1 cellular context compared by ENCODE assay signal in the genomic region with DNA sequence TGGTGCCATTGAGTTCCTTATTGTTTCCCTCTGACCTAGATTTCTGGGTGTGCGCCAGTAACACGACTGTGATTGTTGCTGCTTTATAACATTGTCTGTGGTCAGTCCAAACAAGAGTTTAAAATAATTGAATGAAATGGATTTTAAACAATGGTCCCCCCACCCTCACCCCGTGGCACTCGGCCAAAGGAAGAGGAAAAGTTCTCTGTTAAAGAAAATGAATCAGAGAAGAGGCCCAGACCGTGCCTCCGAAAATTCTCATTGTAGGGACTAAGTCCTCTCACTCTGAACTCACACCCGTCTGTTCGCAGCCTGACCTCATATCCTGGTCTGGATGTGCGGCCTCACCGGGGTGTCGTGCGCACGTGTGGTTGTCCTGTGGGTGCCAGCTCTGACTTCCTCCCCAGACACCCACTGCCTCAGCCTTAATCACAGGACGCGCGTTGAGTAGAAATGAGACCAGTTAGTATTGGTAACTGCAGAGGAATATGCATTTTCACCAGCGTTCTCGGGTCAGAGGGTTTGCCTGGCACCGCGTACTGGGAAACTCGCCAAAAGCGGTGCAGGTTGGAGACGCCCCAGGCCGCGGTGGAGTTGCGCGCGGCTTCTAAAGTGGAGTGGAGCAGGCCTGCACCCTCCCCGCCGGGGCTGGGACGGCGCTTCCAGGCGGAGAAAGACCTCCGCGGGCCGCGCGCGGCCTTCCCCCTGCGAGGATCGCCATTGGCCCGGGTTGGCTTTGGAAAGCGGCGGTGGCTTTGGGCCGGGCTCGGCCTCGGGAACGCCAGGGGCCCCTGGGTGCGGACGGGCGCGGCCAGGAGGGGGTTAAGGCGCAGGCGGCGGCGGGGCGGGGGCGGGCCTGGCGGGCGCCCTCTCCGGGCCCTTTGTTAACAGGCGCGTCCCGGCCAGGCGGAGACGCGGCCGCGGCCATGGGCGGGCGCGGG.
TF ChIP-seq lines count a peak whose summit lies in the region.

TSS of gene ABL1 (plus strand) at position 884 of the 941 bp plus-strand sequence. CDS start 193 bp downstream, outside the sequence.

TF ChIP-seq in HepG2, 621 proteins besides CTCF, POLR2A, EP300 and RAD21 (continued from another document and continues in another):
- TF ChIP-seq, protein P1, sequence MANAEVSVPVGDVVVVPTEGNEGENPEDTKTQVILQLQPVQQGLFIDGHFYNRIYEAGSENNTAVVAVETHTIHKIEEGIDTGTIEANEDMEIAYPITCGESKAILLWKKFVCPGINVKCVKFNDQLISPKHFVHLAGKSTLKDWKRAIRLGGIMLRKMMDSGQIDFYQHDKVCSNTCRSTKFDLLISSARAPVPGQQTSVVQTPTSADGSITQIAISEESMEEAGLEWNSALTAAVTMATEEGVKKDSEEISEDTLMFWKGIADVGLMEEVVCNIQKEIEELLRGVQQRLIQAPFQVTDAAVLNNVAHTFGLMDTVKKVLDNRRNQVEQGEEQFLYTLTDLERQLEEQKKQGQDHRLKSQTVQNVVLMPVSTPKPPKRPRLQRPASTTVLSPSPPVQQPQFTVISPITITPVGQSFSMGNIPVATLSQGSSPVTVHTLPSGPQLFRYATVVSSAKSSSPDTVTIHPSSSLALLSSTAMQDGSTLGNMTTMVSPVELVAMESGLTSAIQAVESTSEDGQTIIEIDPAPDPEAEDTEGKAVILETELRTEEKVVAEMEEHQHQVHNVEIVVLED (CRISPR knock-in tag; IDR thresholded peaks at IDR 0.05; ENCODE audit: borderline replicate concordance), result no peak
- TF ChIP-seq MYC (CRISPR knock-in tag; IDR thresholded peaks at IDR 0.05; ENCODE audit: borderline replicate concordance) (peak; percentile 86), RBAK (CRISPR knock-in tag; IDR thresholded peaks at IDR 0.05) (no peak), ZNF646 (CRISPR knock-in tag; IDR thresholded peaks at IDR 0.05) (no peak), ZNF326 (CRISPR knock-in tag; IDR thresholded peaks at IDR 0.05; ENCODE audit: borderline replicate concordance) (no peak), ETV6 (CRISPR knock-in tag; conservative IDR thresholded peaks at IDR 0.05) (peak; percentile 55; the same call in 1 of the 2 replicates), ATF6 (CRISPR knock-in tag; conservative IDR thresholded peaks at IDR 0.05) (no peak), RFXAP (CRISPR knock-in tag; IDR thresholded peaks at IDR 0.05; ENCODE audit: borderline replicate concordance) (peak; percentile 53; the same call in 1 of the 2 replicates), ZNF263 (CRISPR knock-in tag; IDR thresholded peaks at IDR 0.05) (peak; percentile 42; the same call in 1 of the 2 replicates), AGO1 (IDR thresholded peaks at IDR 0.05; ENCODE audit: low read depth, low read length, poor library complexity, severe bottlenecking) (no peak), ZSCAN12 (CRISPR knock-in tag; IDR thresholded peaks at IDR 0.05) (no peak), U2AF1 (optimal IDR thresholded peaks at IDR 0.05; ENCODE audit: low read depth, low read length) (no peak), SMC3 (IDR thresholded peaks at IDR 0.05; ENCODE audit: low read length) (no peak), HIC2 (CRISPR knock-in tag; IDR thresholded peaks at IDR 0.05; ENCODE audit: low read depth) (0 out of 2 replicates have a peak, but pooled peaks have one; percentile 37), SMAD3 (CRISPR knock-in tag; IDR thresholded peaks at IDR 0.05) (0 out of 2 replicates have a peak, but pooled peaks have one; percentile 15), MTA3 (CRISPR knock-in tag; IDR thresholded peaks at IDR 0.05) (no peak), SSRP1 (CRISPR knock-in tag; IDR thresholded peaks at IDR 0.05) (no peak), ZNF83 (CRISPR knock-in tag; IDR thresholded peaks at IDR 0.05; ENCODE audit: borderline replicate concordance) (no peak)
- TF ChIP-seq, protein P2, sequence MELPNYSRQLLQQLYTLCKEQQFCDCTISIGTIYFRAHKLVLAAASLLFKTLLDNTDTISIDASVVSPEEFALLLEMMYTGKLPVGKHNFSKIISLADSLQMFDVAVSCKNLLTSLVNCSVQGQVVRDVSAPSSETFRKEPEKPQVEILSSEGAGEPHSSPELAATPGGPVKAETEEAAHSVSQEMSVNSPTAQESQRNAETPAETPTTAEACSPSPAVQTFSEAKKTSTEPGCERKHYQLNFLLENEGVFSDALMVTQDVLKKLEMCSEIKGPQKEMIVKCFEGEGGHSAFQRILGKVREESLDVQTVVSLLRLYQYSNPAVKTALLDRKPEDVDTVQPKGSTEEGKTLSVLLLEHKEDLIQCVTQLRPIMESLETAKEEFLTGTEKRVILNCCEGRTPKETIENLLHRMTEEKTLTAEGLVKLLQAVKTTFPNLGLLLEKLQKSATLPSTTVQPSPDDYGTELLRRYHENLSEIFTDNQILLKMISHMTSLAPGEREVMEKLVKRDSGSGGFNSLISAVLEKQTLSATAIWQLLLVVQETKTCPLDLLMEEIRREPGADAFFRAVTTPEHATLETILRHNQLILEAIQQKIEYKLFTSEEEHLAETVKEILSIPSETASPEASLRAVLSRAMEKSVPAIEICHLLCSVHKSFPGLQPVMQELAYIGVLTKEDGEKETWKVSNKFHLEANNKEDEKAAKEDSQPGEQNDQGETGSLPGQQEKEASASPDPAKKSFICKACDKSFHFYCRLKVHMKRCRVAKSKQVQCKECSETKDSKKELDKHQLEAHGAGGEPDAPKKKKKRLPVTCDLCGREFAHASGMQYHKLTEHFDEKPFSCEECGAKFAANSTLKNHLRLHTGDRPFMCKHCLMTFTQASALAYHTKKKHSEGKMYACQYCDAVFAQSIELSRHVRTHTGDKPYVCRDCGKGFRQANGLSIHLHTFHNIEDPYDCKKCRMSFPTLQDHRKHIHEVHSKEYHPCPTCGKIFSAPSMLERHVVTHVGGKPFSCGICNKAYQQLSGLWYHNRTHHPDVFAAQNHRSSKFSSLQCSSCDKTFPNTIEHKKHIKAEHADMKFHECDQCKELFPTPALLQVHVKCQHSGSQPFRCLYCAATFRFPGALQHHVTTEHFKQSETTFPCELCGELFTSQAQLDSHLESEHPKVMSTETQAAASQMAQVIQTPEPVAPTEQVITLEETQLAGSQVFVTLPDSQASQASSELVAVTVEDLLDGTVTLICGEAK (IDR thresholded peaks at IDR 0.05), result no peak
- TF ChIP-seq, protein P2 (CRISPR knock-in tag; IDR thresholded peaks at IDR 0.05), result 0 out of 2 replicates have a peak, but pooled peaks have one; percentile 22
- TF ChIP-seq, protein P3, sequence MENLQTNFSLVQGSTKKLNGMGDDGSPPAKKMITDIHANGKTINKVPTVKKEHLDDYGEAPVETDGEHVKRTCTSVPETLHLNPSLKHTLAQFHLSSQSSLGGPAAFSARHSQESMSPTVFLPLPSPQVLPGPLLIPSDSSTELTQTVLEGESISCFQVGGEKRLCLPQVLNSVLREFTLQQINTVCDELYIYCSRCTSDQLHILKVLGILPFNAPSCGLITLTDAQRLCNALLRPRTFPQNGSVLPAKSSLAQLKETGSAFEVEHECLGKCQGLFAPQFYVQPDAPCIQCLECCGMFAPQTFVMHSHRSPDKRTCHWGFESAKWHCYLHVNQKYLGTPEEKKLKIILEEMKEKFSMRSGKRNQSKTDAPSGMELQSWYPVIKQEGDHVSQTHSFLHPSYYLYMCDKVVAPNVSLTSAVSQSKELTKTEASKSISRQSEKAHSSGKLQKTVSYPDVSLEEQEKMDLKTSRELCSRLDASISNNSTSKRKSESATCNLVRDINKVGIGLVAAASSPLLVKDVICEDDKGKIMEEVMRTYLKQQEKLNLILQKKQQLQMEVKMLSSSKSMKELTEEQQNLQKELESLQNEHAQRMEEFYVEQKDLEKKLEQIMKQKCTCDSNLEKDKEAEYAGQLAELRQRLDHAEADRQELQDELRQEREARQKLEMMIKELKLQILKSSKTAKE (CRISPR knock-in tag; IDR thresholded peaks at IDR 0.05; ENCODE audit: borderline replicate concordance), result no peak
